Comparison of ENCODE assay signal across 1 cellular context in genomic region chr10:98134117-98134430, GRCh38.
TF ChIP-seq lines count a peak whose summit lies in the region.

No MANE protein-coding gene starts in this region.

TF ChIP-seq in HepG2, 621 proteins besides CTCF, POLR2A, EP300 and RAD21 (continued from another document):
- TF ChIP-seq PRPF4 (IDR thresholded peaks at IDR 0.05; ENCODE audit: low read depth, low read length, poor library complexity, severe bottlenecking), result peak; percentile 32
- TF ChIP-seq GATAD2A (CRISPR knock-in tag; IDR thresholded peaks at IDR 0.05), result 0 out of 2 replicates have a peak, but pooled peaks have one; percentile 16
- TF ChIP-seq KLF9 (CRISPR knock-in tag; IDR thresholded peaks at IDR 0.05; ENCODE audit: low read depth), result no peak
- TF ChIP-seq HNF4A (CRISPR knock-in tag; IDR thresholded peaks at IDR 0.05), result no peak
- no peak for TF ChIP-seq KLF6 (CRISPR knock-in tag; IDR thresholded peaks at IDR 0.05)
- no peak for TF ChIP-seq KDM5A (IDR thresholded peaks at IDR 0.05; ENCODE audit: borderline replicate concordance, low read length)
- 0 out of 2 replicates have a peak, but pooled peaks have one; percentile 20 for TF ChIP-seq ZBTB2 (CRISPR knock-in tag; IDR thresholded peaks at IDR 0.05; ENCODE audit: low read depth)
- TF ChIP-seq HDAC1 (CRISPR knock-in tag; IDR thresholded peaks at IDR 0.05), result no peak; the same call in 1 of the 2 replicates
- TF ChIP-seq ZBTB38 (CRISPR knock-in tag; IDR thresholded peaks at IDR 0.05), result no peak
- no peak for TF ChIP-seq ZNF547 (CRISPR knock-in tag; IDR thresholded peaks at IDR 0.05)
- no peak for TF ChIP-seq SOX5 (CRISPR knock-in tag; IDR thresholded peaks at IDR 0.05; ENCODE audit: borderline replicate concordance)
- TF ChIP-seq, protein P1, sequence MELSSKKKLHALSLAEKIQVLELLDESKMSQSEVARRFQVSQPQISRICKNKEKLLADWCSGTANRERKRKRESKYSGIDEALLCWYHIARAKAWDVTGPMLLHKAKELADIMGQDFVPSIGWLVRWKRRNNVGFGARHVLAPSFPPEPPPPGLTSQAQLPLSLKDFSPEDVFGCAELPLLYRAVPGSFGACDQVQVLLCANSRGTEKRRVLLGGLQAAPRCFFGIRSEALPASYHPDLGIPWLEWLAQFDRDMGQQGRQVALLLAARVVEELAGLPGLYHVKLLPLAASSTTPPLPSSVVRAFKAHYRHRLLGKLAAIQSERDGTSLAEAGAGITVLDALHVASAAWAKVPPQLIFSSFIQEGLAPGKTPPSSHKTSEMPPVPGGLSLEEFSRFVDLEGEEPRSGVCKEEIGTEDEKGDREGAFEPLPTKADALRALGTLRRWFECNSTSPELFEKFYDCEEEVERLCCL (CRISPR knock-in tag; IDR thresholded peaks at IDR 0.05; ENCODE audit: borderline replicate concordance), result no peak
- no peak for TF ChIP-seq POGZ (CRISPR knock-in tag; IDR thresholded peaks at IDR 0.05)
- 0 out of 2 replicates have a peak, but pooled peaks have one; percentile 44 for TF ChIP-seq BATF2 (CRISPR knock-in tag; IDR thresholded peaks at IDR 0.05)
- no peak for TF ChIP-seq SKI (IDR thresholded peaks at IDR 0.05; ENCODE audit: partially characterized antibody)
- no peak for TF ChIP-seq ATF3 (CRISPR knock-in tag; IDR thresholded peaks at IDR 0.05)
- TF ChIP-seq ZNF879 (CRISPR knock-in tag; IDR thresholded peaks at IDR 0.05), result no peak
- TF ChIP-seq ATF7-NPFF (CRISPR knock-in tag; IDR thresholded peaks at IDR 0.05; ENCODE audit: low read depth), result no peak
